9 cellular contexts compared by ENCODE assay signal in the genomic region with DNA sequence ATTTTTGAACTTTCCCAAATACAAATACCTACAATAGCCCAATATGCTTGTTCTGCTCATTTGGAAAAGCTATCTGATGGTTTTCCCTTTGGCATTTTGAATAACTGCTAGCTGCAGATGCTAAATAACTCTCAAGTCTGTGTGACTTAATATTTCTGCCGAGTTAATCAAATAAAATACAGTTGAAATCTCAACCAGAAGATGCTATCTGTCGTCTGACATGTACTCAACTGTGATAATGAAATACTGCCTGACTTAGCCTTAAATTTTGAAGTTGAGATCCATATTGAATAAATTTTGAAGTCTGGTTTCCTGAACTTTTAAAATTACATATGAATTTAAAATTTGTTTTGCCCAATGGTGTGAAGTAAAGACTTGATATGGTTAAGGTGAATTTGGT.
"Had no signal": no experiment of that assay in that cellular context is flagged by ENCODE, and none has a peak within 500 bp of the region (broad histone marks: within the 10 kb centered on the region; RNA-seq: fewer than 3 reads in every experiment).

No MANE protein-coding gene starts in this region.

- H3K27ac Mint-ChIP-seq: HFFc6, IgD-negative memory B cell had no signal

- H3K27ac ChIP-seq: HL-60 had no signal

- H3K9me3 Mint-ChIP-seq: IgD-negative memory B cell had no signal

- H3K4me1 ChIP-seq: HAP-1 had no signal

- H3K36me3 ChIP-seq: HAP-1 had no signal

- FAIRE-seq: HepG2 had no signal

- H3K9me3 ChIP-seq: HAP-1 had no signal

- H3K4me3 Mint-ChIP-seq: HFFc6, IgD-negative memory B cell had no signal

- H3K4me3 ChIP-seq: HAP-1 had no signal

- H3K36me3 Mint-ChIP-seq: IgD-negative memory B cell had no signal

- ATAC-seq: HCT116, HepG2 had no signal

- DNase-seq: GOT3, H7, HFFc6, KBM-7 had no signal
